In the genomic region with DNA sequence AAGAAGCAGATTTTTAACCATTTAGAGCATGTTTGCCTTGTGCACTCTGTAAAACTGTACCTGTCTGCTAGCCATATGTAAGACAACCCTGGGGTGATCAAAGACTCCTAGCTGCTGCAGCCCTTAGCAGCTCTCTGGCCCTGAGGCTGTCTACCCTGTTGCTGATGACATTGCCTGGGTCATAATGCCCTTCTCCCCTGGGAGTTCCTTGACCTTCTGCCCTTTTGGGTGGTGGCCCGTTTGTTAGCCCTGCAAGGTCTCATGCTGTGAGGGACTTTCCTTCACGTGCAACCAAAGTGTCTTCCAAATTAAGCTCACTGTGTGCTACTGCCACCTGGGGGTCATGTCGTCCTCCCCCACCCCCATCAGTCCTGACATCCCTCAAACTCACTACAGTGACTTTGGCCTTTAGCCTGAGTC, we compare ENCODE assay signal across 1 cellular context.
TF ChIP-seq lines count a peak whose summit lies in the region.

No MANE protein-coding gene starts in this region.

TF ChIP-seq in HepG2, 621 proteins besides CTCF, POLR2A, EP300 and RAD21 (continued from another document):
- TF ChIP-seq, protein P1, sequence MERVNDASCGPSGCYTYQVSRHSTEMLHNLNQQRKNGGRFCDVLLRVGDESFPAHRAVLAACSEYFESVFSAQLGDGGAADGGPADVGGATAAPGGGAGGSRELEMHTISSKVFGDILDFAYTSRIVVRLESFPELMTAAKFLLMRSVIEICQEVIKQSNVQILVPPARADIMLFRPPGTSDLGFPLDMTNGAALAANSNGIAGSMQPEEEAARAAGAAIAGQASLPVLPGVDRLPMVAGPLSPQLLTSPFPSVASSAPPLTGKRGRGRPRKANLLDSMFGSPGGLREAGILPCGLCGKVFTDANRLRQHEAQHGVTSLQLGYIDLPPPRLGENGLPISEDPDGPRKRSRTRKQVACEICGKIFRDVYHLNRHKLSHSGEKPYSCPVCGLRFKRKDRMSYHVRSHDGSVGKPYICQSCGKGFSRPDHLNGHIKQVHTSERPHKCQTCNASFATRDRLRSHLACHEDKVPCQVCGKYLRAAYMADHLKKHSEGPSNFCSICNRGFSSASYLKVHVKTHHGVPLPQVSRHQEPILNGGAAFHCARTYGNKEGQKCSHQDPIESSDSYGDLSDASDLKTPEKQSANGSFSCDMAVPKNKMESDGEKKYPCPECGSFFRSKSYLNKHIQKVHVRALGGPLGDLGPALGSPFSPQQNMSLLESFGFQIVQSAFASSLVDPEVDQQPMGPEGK (CRISPR knock-in tag; IDR thresholded peaks at IDR 0.05), result peak; percentile 71
- TF ChIP-seq NCOA2 (CRISPR knock-in tag; IDR thresholded peaks at IDR 0.05), result 0 out of 2 replicates have a peak, but pooled peaks have one; percentile 35
- TF ChIP-seq ZNF790 (CRISPR knock-in tag; IDR thresholded peaks at IDR 0.05; ENCODE audit: borderline replicate concordance), result no peak
- TF ChIP-seq HMG20A (CRISPR knock-in tag; IDR thresholded peaks at IDR 0.05; ENCODE audit: borderline replicate concordance), result peak; percentile 13; the same call in 1 of the 2 replicates
- no peak for TF ChIP-seq RELA (CRISPR knock-in tag; IDR thresholded peaks at IDR 0.05)
- TF ChIP-seq, protein P2, sequence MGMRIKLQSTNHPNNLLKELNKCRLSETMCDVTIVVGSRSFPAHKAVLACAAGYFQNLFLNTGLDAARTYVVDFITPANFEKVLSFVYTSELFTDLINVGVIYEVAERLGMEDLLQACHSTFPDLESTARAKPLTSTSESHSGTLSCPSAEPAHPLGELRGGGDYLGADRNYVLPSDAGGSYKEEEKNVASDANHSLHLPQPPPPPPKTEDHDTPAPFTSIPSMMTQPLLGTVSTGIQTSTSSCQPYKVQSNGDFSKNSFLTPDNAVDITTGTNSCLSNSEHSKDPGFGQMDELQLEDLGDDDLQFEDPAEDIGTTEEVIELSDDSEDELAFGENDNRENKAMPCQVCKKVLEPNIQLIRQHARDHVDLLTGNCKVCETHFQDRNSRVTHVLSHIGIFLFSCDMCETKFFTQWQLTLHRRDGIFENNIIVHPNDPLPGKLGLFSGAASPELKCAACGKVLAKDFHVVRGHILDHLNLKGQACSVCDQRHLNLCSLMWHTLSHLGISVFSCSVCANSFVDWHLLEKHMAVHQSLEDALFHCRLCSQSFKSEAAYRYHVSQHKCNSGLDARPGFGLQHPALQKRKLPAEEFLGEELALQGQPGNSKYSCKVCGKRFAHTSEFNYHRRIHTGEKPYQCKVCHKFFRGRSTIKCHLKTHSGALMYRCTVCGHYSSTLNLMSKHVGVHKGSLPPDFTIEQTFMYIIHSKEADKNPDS (CRISPR knock-in tag; IDR thresholded peaks at IDR 0.05), result no peak
- TF ChIP-seq XRCC5 (optimal IDR thresholded peaks at IDR 0.05; ENCODE audit: low read length), result peak; percentile 20
- 0 out of 2 replicates have a peak, but pooled peaks have one; percentile 17 for TF ChIP-seq ZMAT3 (CRISPR knock-in tag; conservative IDR thresholded peaks at IDR 0.05)
- peak; percentile 38; the same call in 1 of the 2 replicates for TF ChIP-seq FOSL2 (CRISPR knock-in tag; IDR thresholded peaks at IDR 0.05)
- peak; percentile 74; the same call in 1 of the 2 replicates for TF ChIP-seq ESRRA (CRISPR knock-in tag; IDR thresholded peaks at IDR 0.05; ENCODE audit: low read depth)
- peak; percentile 95 for TF ChIP-seq ZNF12 (CRISPR knock-in tag; IDR thresholded peaks at IDR 0.05)
- no peak for TF ChIP-seq SCMH1 (CRISPR knock-in tag; IDR thresholded peaks at IDR 0.05; ENCODE audit: borderline replicate concordance)
- TF ChIP-seq SOX5 (CRISPR knock-in tag; IDR thresholded peaks at IDR 0.05; ENCODE audit: borderline replicate concordance), result peak; percentile 68; the same call in 1 of the 2 replicates
- TF ChIP-seq, protein P3, sequence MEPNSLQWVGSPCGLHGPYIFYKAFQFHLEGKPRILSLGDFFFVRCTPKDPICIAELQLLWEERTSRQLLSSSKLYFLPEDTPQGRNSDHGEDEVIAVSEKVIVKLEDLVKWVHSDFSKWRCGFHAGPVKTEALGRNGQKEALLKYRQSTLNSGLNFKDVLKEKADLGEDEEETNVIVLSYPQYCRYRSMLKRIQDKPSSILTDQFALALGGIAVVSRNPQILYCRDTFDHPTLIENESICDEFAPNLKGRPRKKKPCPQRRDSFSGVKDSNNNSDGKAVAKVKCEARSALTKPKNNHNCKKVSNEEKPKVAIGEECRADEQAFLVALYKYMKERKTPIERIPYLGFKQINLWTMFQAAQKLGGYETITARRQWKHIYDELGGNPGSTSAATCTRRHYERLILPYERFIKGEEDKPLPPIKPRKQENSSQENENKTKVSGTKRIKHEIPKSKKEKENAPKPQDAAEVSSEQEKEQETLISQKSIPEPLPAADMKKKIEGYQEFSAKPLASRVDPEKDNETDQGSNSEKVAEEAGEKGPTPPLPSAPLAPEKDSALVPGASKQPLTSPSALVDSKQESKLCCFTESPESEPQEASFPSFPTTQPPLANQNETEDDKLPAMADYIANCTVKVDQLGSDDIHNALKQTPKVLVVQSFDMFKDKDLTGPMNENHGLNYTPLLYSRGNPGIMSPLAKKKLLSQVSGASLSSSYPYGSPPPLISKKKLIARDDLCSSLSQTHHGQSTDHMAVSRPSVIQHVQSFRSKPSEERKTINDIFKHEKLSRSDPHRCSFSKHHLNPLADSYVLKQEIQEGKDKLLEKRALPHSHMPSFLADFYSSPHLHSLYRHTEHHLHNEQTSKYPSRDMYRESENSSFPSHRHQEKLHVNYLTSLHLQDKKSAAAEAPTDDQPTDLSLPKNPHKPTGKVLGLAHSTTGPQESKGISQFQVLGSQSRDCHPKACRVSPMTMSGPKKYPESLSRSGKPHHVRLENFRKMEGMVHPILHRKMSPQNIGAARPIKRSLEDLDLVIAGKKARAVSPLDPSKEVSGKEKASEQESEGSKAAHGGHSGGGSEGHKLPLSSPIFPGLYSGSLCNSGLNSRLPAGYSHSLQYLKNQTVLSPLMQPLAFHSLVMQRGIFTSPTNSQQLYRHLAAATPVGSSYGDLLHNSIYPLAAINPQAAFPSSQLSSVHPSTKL (CRISPR knock-in tag; IDR thresholded peaks at IDR 0.05), result peak; percentile 71
- TF ChIP-seq BHLHE40 (IDR thresholded peaks at IDR 0.05; ENCODE audit: low read length), result peak; percentile 66
- TF ChIP-seq ZNF317 (CRISPR knock-in tag; IDR thresholded peaks at IDR 0.05), result 0 out of 2 replicates have a peak, but pooled peaks have one; percentile 31
- no peak for TF ChIP-seq SOX6 (IDR thresholded peaks at IDR 0.05)
- TF ChIP-seq SOX6 (CRISPR knock-in tag; IDR thresholded peaks at IDR 0.05), result peak; percentile 74
- peak; percentile 69 for TF ChIP-seq RARA (CRISPR knock-in tag; IDR thresholded peaks at IDR 0.05)
- TF ChIP-seq ZMYM4 (CRISPR knock-in tag; IDR thresholded peaks at IDR 0.05), result peak; percentile 81
- TF ChIP-seq CAMTA2 (CRISPR knock-in tag; IDR thresholded peaks at IDR 0.05; ENCODE audit: borderline replicate concordance), result 0 out of 2 replicates have a peak, but pooled peaks have one; percentile 54
- peak; percentile 40 to 73; a peak in 2 of 4 replicates for TF ChIP-seq NR2F1 (CRISPR knock-in tag; IDR thresholded peaks at IDR 0.05)
- peak; percentile 45; the same call in 1 of the 2 replicates for TF ChIP-seq FOXK1 (CRISPR knock-in tag; IDR thresholded peaks at IDR 0.05; ENCODE audit: borderline replicate concordance, low read depth)
- TF ChIP-seq RXRA (CRISPR knock-in tag; IDR thresholded peaks at IDR 0.05), result peak; percentile 61; the same call in 1 of the 2 replicates
- 0 out of 2 replicates have a peak, but pooled peaks have one; percentile 59 for TF ChIP-seq ERF (CRISPR knock-in tag; IDR thresholded peaks at IDR 0.05)
- TF ChIP-seq, protein P4, sequence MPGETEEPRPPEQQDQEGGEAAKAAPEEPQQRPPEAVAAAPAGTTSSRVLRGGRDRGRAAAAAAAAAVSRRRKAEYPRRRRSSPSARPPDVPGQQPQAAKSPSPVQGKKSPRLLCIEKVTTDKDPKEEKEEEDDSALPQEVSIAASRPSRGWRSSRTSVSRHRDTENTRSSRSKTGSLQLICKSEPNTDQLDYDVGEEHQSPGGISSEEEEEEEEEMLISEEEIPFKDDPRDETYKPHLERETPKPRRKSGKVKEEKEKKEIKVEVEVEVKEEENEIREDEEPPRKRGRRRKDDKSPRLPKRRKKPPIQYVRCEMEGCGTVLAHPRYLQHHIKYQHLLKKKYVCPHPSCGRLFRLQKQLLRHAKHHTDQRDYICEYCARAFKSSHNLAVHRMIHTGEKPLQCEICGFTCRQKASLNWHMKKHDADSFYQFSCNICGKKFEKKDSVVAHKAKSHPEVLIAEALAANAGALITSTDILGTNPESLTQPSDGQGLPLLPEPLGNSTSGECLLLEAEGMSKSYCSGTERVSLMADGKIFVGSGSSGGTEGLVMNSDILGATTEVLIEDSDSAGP (CRISPR knock-in tag; IDR thresholded peaks at IDR 0.05; ENCODE audit: borderline replicate concordance), result peak; percentile 42; the same call in 1 of the 2 replicates
- TF ChIP-seq, protein P5, sequence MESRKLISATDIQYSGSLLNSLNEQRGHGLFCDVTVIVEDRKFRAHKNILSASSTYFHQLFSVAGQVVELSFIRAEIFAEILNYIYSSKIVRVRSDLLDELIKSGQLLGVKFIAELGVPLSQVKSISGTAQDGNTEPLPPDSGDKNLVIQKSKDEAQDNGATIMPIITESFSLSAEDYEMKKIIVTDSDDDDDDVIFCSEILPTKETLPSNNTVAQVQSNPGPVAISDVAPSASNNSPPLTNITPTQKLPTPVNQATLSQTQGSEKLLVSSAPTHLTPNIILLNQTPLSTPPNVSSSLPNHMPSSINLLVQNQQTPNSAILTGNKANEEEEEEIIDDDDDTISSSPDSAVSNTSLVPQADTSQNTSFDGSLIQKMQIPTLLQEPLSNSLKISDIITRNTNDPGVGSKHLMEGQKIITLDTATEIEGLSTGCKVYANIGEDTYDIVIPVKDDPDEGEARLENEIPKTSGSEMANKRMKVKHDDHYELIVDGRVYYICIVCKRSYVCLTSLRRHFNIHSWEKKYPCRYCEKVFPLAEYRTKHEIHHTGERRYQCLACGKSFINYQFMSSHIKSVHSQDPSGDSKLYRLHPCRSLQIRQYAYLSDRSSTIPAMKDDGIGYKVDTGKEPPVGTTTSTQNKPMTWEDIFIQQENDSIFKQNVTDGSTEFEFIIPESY (CRISPR knock-in tag; IDR thresholded peaks at IDR 0.05), result peak; percentile 13; the same call in 1 of the 2 replicates
- peak; percentile 25; the same call in 1 of the 2 replicates for TF ChIP-seq MYC (CRISPR knock-in tag; IDR thresholded peaks at IDR 0.05; ENCODE audit: borderline replicate concordance)
